In the genomic region with DNA sequence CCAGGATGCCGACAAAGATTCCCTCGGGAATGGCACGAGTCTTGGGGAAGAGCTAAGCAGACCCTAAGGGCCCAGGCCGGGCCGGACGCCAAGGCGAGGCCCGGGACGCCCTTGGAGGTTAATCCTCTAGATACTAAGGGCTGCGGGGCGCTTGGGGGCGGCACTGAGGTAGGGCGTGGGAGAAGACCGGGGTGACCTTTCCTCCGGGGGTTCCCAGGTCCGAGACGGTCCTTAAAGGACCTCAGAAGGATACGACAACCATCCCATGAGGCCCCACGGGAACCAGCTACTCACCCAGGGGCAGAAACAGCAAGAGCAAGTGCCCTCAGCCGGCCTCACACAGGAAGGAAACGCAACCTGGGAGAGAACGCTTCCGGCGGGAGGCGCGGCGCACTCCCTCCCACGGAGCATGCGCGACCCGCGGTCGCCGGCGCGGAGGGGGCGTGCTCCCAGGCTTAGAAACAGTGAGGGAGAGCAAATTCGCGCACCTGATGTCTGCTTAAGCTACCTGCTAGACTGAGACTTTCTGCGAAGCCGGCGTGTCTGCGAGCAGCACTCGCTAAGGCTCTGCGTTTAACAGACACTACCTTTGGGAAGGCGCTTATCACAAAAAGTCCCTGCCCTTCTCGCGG, we compare ENCODE assay signal across 1 cellular context.
TF ChIP-seq lines count a peak whose summit lies in the region.

A gene with protein sequence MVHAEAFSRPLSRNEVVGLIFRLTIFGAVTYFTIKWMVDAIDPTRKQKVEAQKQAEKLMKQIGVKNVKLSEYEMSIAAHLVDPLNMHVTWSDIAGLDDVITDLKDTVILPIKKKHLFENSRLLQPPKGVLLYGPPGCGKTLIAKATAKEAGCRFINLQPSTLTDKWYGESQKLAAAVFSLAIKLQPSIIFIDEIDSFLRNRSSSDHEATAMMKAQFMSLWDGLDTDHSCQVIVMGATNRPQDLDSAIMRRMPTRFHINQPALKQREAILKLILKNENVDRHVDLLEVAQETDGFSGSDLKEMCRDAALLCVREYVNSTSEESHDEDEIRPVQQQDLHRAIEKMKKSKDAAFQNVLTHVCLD (minus strand): TSS at position 354 of the 632 bp plus-strand sequence. CDS start 3,627 bp downstream, outside the sequence.

TF ChIP-seq in HepG2, 621 proteins besides CTCF, POLR2A, EP300 and RAD21 (continued from another document and continues in another):
- TF ChIP-seq, protein P1, sequence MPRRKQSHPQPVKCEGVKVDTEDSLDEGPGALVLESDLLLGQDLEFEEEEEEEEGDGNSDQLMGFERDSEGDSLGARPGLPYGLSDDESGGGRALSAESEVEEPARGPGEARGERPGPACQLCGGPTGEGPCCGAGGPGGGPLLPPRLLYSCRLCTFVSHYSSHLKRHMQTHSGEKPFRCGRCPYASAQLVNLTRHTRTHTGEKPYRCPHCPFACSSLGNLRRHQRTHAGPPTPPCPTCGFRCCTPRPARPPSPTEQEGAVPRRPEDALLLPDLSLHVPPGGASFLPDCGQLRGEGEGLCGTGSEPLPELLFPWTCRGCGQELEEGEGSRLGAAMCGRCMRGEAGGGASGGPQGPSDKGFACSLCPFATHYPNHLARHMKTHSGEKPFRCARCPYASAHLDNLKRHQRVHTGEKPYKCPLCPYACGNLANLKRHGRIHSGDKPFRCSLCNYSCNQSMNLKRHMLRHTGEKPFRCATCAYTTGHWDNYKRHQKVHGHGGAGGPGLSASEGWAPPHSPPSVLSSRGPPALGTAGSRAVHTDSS (CRISPR knock-in tag; conservative IDR thresholded peaks at IDR 0.05) = no peak; the same call in 1 of the 2 replicates
- TF ChIP-seq ARNTL (CRISPR knock-in tag; IDR thresholded peaks at IDR 0.05) (no peak; the same call in 1 of the 2 replicates), CEBPB (IDR thresholded peaks at IDR 0.05; ENCODE audit: borderline replicate concordance, low read depth, low read length) (no peak), MIER3 (CRISPR knock-in tag; IDR thresholded peaks at IDR 0.05; ENCODE audit: borderline replicate concordance) (peak; percentile 55; the same call in 1 of the 2 replicates), ZNF720 (CRISPR knock-in tag; IDR thresholded peaks at IDR 0.05) (no peak), ZNF556 (CRISPR knock-in tag; IDR thresholded peaks at IDR 0.05; ENCODE audit: borderline replicate concordance) (peak; percentile 41), ZFP41 (CRISPR knock-in tag; IDR thresholded peaks at IDR 0.05; ENCODE audit: borderline replicate concordance) (no peak), ZNF143 (CRISPR knock-in tag; IDR thresholded peaks at IDR 0.05) (peak; percentile 76), ZNF577 (CRISPR knock-in tag; IDR thresholded peaks at IDR 0.05; ENCODE audit: borderline replicate concordance, low read depth) (no peak), PAWR (CRISPR knock-in tag; IDR thresholded peaks at IDR 0.05; ENCODE audit: borderline replicate concordance) (no peak), ZNF282 (IDR thresholded peaks at IDR 0.05; ENCODE audit: partially characterized antibody) (no peak), HNF4A (CRISPR knock-in tag; IDR thresholded peaks at IDR 0.05) (no peak), ZNF441 (CRISPR knock-in tag; IDR thresholded peaks at IDR 0.05; ENCODE audit: borderline replicate concordance) (no peak), ZNF136 (CRISPR knock-in tag; IDR thresholded peaks at IDR 0.05; ENCODE audit: low read depth) (peak; percentile 23; the same call in 1 of the 2 replicates), MLLT10 (CRISPR knock-in tag; IDR thresholded peaks at IDR 0.05) (no peak), PTBP1 (IDR thresholded peaks at IDR 0.05; ENCODE audit: low read depth, low read length, poor library complexity, severe bottlenecking) (no peak), MTA3 (CRISPR knock-in tag; IDR thresholded peaks at IDR 0.05) (no peak), GATAD2A (CRISPR knock-in tag; IDR thresholded peaks at IDR 0.05) (peak; percentile 5; the same call in 1 of the 2 replicates), JARID2 (CRISPR knock-in tag; IDR thresholded peaks at IDR 0.05; ENCODE audit: insufficient replicate concordance) (no peak), RARA (CRISPR knock-in tag; IDR thresholded peaks at IDR 0.05) (no peak), ZNF652 (CRISPR knock-in tag; IDR thresholded peaks at IDR 0.05; ENCODE audit: borderline replicate concordance, low read depth) (no peak)
- TF ChIP-seq, protein P2, sequence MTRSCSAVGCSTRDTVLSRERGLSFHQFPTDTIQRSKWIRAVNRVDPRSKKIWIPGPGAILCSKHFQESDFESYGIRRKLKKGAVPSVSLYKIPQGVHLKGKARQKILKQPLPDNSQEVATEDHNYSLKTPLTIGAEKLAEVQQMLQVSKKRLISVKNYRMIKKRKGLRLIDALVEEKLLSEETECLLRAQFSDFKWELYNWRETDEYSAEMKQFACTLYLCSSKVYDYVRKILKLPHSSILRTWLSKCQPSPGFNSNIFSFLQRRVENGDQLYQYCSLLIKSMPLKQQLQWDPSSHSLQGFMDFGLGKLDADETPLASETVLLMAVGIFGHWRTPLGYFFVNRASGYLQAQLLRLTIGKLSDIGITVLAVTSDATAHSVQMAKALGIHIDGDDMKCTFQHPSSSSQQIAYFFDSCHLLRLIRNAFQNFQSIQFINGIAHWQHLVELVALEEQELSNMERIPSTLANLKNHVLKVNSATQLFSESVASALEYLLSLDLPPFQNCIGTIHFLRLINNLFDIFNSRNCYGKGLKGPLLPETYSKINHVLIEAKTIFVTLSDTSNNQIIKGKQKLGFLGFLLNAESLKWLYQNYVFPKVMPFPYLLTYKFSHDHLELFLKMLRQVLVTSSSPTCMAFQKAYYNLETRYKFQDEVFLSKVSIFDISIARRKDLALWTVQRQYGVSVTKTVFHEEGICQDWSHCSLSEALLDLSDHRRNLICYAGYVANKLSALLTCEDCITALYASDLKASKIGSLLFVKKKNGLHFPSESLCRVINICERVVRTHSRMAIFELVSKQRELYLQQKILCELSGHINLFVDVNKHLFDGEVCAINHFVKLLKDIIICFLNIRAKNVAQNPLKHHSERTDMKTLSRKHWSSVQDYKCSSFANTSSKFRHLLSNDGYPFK (CRISPR knock-in tag; IDR thresholded peaks at IDR 0.05; ENCODE audit: borderline replicate concordance) = peak; percentile 60; the same call in 1 of the 2 replicates
- TF ChIP-seq, protein P3, sequence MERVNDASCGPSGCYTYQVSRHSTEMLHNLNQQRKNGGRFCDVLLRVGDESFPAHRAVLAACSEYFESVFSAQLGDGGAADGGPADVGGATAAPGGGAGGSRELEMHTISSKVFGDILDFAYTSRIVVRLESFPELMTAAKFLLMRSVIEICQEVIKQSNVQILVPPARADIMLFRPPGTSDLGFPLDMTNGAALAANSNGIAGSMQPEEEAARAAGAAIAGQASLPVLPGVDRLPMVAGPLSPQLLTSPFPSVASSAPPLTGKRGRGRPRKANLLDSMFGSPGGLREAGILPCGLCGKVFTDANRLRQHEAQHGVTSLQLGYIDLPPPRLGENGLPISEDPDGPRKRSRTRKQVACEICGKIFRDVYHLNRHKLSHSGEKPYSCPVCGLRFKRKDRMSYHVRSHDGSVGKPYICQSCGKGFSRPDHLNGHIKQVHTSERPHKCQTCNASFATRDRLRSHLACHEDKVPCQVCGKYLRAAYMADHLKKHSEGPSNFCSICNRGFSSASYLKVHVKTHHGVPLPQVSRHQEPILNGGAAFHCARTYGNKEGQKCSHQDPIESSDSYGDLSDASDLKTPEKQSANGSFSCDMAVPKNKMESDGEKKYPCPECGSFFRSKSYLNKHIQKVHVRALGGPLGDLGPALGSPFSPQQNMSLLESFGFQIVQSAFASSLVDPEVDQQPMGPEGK (CRISPR knock-in tag; IDR thresholded peaks at IDR 0.05) = peak; percentile 41; the same call in 1 of the 2 replicates
- TF ChIP-seq, protein P4, sequence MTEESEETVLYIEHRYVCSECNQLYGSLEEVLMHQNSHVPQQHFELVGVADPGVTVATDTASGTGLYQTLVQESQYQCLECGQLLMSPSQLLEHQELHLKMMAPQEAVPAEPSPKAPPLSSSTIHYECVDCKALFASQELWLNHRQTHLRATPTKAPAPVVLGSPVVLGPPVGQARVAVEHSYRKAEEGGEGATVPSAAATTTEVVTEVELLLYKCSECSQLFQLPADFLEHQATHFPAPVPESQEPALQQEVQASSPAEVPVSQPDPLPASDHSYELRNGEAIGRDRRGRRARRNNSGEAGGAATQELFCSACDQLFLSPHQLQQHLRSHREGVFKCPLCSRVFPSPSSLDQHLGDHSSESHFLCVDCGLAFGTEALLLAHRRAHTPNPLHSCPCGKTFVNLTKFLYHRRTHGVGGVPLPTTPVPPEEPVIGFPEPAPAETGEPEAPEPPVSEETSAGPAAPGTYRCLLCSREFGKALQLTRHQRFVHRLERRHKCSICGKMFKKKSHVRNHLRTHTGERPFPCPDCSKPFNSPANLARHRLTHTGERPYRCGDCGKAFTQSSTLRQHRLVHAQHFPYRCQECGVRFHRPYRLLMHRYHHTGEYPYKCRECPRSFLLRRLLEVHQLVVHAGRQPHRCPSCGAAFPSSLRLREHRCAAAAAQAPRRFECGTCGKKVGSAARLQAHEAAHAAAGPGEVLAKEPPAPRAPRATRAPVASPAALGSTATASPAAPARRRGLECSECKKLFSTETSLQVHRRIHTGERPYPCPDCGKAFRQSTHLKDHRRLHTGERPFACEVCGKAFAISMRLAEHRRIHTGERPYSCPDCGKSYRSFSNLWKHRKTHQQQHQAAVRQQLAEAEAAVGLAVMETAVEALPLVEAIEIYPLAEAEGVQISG (CRISPR knock-in tag; IDR thresholded peaks at IDR 0.05) = peak; percentile 83
- TF ChIP-seq, protein P5, sequence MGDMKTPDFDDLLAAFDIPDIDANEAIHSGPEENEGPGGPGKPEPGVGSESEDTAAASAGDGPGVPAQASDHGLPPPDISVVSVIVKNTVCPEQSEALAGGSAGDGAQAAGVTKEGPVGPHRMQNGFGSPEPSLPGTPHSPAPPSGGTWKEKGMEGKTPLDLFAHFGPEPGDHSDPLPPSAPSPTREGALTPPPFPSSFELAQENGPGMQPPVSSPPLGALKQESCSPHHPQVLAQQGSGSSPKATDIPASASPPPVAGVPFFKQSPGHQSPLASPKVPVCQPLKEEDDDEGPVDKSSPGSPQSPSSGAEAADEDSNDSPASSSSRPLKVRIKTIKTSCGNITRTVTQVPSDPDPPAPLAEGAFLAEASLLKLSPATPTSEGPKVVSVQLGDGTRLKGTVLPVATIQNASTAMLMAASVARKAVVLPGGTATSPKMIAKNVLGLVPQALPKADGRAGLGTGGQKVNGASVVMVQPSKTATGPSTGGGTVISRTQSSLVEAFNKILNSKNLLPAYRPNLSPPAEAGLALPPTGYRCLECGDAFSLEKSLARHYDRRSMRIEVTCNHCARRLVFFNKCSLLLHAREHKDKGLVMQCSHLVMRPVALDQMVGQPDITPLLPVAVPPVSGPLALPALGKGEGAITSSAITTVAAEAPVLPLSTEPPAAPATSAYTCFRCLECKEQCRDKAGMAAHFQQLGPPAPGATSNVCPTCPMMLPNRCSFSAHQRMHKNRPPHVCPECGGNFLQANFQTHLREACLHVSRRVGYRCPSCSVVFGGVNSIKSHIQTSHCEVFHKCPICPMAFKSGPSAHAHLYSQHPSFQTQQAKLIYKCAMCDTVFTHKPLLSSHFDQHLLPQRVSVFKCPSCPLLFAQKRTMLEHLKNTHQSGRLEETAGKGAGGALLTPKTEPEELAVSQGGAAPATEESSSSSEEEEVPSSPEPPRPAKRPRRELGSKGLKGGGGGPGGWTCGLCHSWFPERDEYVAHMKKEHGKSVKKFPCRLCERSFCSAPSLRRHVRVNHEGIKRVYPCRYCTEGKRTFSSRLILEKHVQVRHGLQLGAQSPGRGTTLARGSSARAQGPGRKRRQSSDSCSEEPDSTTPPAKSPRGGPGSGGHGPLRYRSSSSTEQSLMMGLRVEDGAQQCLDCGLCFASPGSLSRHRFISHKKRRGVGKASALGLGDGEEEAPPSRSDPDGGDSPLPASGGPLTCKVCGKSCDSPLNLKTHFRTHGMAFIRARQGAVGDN (CRISPR knock-in tag; IDR thresholded peaks at IDR 0.05) = peak; percentile 95
- TF ChIP-seq, protein P6, sequence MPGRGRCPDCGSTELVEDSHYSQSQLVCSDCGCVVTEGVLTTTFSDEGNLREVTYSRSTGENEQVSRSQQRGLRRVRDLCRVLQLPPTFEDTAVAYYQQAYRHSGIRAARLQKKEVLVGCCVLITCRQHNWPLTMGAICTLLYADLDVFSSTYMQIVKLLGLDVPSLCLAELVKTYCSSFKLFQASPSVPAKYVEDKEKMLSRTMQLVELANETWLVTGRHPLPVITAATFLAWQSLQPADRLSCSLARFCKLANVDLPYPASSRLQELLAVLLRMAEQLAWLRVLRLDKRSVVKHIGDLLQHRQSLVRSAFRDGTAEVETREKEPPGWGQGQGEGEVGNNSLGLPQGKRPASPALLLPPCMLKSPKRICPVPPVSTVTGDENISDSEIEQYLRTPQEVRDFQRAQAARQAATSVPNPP (CRISPR knock-in tag; IDR thresholded peaks at IDR 0.05) = no peak
- TF ChIP-seq, protein P7, sequence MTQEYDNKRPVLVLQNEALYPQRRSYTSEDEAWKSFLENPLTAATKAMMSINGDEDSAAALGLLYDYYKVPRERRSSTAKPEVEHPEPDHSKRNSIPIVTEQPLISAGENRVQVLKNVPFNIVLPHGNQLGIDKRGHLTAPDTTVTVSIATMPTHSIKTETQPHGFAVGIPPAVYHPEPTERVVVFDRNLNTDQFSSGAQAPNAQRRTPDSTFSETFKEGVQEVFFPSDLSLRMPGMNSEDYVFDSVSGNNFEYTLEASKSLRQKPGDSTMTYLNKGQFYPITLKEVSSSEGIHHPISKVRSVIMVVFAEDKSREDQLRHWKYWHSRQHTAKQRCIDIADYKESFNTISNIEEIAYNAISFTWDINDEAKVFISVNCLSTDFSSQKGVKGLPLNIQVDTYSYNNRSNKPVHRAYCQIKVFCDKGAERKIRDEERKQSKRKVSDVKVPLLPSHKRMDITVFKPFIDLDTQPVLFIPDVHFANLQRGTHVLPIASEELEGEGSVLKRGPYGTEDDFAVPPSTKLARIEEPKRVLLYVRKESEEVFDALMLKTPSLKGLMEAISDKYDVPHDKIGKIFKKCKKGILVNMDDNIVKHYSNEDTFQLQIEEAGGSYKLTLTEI (CRISPR knock-in tag; conservative IDR thresholded peaks at IDR 0.05) = no peak
- TF ChIP-seq, protein P8, sequence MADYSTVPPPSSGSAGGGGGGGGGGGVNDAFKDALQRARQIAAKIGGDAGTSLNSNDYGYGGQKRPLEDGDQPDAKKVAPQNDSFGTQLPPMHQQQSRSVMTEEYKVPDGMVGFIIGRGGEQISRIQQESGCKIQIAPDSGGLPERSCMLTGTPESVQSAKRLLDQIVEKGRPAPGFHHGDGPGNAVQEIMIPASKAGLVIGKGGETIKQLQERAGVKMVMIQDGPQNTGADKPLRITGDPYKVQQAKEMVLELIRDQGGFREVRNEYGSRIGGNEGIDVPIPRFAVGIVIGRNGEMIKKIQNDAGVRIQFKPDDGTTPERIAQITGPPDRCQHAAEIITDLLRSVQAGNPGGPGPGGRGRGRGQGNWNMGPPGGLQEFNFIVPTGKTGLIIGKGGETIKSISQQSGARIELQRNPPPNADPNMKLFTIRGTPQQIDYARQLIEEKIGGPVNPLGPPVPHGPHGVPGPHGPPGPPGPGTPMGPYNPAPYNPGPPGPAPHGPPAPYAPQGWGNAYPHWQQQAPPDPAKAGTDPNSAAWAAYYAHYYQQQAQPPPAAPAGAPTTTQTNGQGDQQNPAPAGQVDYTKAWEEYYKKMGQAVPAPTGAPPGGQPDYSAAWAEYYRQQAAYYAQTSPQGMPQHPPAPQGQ (CRISPR knock-in tag; IDR thresholded peaks at IDR 0.05; ENCODE audit: borderline replicate concordance) = no peak
